In genomic region chr5:175493260-175493659, GRCh38 we compare ENCODE assay signal across 34 cellular contexts. TPM values are rescaled to one million over a fixed set of nuclear protein-coding genes. Genes with fewer than 3 reads are reported as not detected.
DNase-seq lines count a peak whose midpoint lies in the region; ATAC-seq and TF ChIP-seq lines count a peak whose summit lies in the region.
"Had no signal": no experiment of that assay in that cellular context is flagged by ENCODE, and none has a peak within 500 bp of the region (broad histone marks: within the 10 kb centered on the region; RNA-seq: fewer than 3 reads in every experiment).

No MANE protein-coding gene starts in this region.

- peak overlapping the region; percentile 17 for H3K4me3 Mint-ChIP-seq in activated naive CD8-positive, alpha-beta T cell
- H3K4me3 Mint-ChIP-seq in activated naive CD8-positive, alpha-beta T cell treated with anti-CD3 and anti-CD28 coated beads for 36 hours, result no peak overlapping the region
- H3K4me3 Mint-ChIP-seq: activated naive CD8-positive, alpha-beta T cell treated with anti-CD3 and anti-CD28 coated beads, Interleukin-2, amount 10 ng/mL, durations not matched to agents 7 days and 5 days; activated T-cell treated with anti-CD3 and anti-CD28 coated beads, Interleukin-2, amount 50 U/mL, for 72 hours; effector memory CD8-positive, alpha-beta T cell had no signal

- H3K27me3 Mint-ChIP-seq in activated naive CD8-positive, alpha-beta T cell, result no peaks in the 10 kb centered on the region
- H3K27me3 Mint-ChIP-seq in activated naive CD8-positive, alpha-beta T cell treated with anti-CD3 and anti-CD28 coated beads for 36 hours, result no peaks in the 10 kb centered on the region
- H3K27me3 Mint-ChIP-seq: activated naive CD8-positive, alpha-beta T cell treated with anti-CD3 and anti-CD28 coated beads, Interleukin-2, amount 10 ng/mL, durations not matched to agents 7 days and 5 days; effector memory CD8-positive, alpha-beta T cell had no signal

- no peaks in the 10 kb centered on the region for H3K9me2 ChIP-seq in hepatocyte (replicated peaks; ENCODE audit: insufficient read depth)

- no peak overlapping the region for H3K4me2 ChIP-seq in hepatocyte
- H3K4me2 ChIP-seq: BLaER1 had no signal

- no peak overlapping the region for H2AFZ ChIP-seq in hepatocyte

- ATAC-seq in HG03354 (IDR thresholded peaks at IDR 0.05; ENCODE audit: poor library complexity, severe bottlenecking, unreplicated experiment), result no peak
- ATAC-seq: activated T-cell treated with anti-CD3 and anti-CD28 coated beads, Interleukin-2, amount 50 U/mL, for 72 hours; effector memory CD8-positive, alpha-beta T cell; right cardiac atrium; stimulated activated naive CD8-positive, alpha-beta T cell treated with anti-CD3 and anti-CD28 coated beads, Interleukin-15, Interleukin-2, amounts not matched to agents 100 U/mL and 50 U/mL, for 24 hours had no signal

- H3K36me3 Mint-ChIP-seq in activated naive CD8-positive, alpha-beta T cell, result peaks cover 36% of the 10 kb centered on the region
- peaks cover 63% of the 10 kb centered on the region for H3K36me3 Mint-ChIP-seq in activated naive CD8-positive, alpha-beta T cell treated with anti-CD3 and anti-CD28 coated beads for 36 hours

- no peaks in the 10 kb centered on the region for H3K9me3 ChIP-seq in hepatocyte (ENCODE audit: low read depth)
- H3K9me3 ChIP-seq in vagina, result no peaks in the 10 kb centered on the region
- H3K9me3 ChIP-seq: BLaER1, left ventricle myocardium inferior, neutrophil, spleen, thoracic aorta, uterus had no signal

- H3K4me1 Mint-ChIP-seq in activated naive CD8-positive, alpha-beta T cell (ENCODE audit: low read depth), result peaks cover 60% of the 10 kb centered on the region
- H3K4me1 Mint-ChIP-seq in activated naive CD8-positive, alpha-beta T cell treated with anti-CD3 and anti-CD28 coated beads for 36 hours, result peaks cover 55% of the 10 kb centered on the region

- H4K20me1 ChIP-seq in hepatocyte (ENCODE audit: insufficient read depth, poor library complexity, severe bottlenecking), result peaks cover 14% of the 10 kb centered on the region

- H3K36me3 ChIP-seq in hepatocyte (replicated peaks; ENCODE audit: insufficient read depth, low read depth) (no peaks in the 10 kb centered on the region), vagina (peaks cover 0 to 17% of the 10 kb centered on the region in 2 donors)
- H3K36me3 ChIP-seq: uterus had no signal

- H3K4me1 ChIP-seq in hepatocyte (ENCODE audit: insufficient read depth) (peaks cover 5% of the 10 kb centered on the region), vagina (peaks cover 15% of the 10 kb centered on the region)
- H3K4me1 ChIP-seq: BLaER1 had no signal

- H3K4me3 ChIP-seq in LNCaP clone FGC (ENCODE audit: low read depth, low read length), result no peak overlapping the region
- H3K4me3 ChIP-seq in hepatocyte, result no peak overlapping the region
- no peak overlapping the region for H3K4me3 ChIP-seq in vagina
- H3K4me3 ChIP-seq: BLaER1, left ventricle myocardium inferior, spleen, thoracic aorta, uterus had no signal

- H3K9me3 Mint-ChIP-seq in activated naive CD8-positive, alpha-beta T cell (ENCODE audit: low read depth), result no peaks in the 10 kb centered on the region
- no peaks in the 10 kb centered on the region for H3K9me3 Mint-ChIP-seq in activated naive CD8-positive, alpha-beta T cell treated with anti-CD3 and anti-CD28 coated beads for 36 hours
- H3K9me3 Mint-ChIP-seq: activated naive CD8-positive, alpha-beta T cell treated with anti-CD3 and anti-CD28 coated beads, Interleukin-2, amount 10 ng/mL, durations not matched to agents 7 days and 5 days; activated T-cell treated with anti-CD3 and anti-CD28 coated beads, Interleukin-2, amount 50 U/mL, for 72 hours; effector memory CD8-positive, alpha-beta T cell had no signal

- WGBS in hepatocyte (ENCODE audit: low lambda C conversion rate, missing lambda C conversion rate), result 90% methylated on average over 7 of the region's 7 CpGs

- H3K27ac ChIP-seq in hepatocyte (peak overlapping the region; percentile 21), vagina (peak overlapping the region; percentile 14)
- H3K27ac ChIP-seq: BLaER1, left ventricle myocardium inferior, neutrophil, spleen, thoracic aorta had no signal

- no peak for TF ChIP-seq CTCF in LNCaP clone FGC (IDR thresholded peaks at IDR 0.05; ENCODE audit: control insufficient read depth, extremely low read depth, insufficient read depth)
- TF ChIP-seq CTCF in hepatocyte (IDR thresholded peaks at IDR 0.05; ENCODE audit: poor library complexity), result no peak
- no peak for TF ChIP-seq CTCF in vagina (IDR thresholded peaks at IDR 0.05)

- intact Hi-C loops in vagina (cut with DNase I), result no loop called here

- no peak for TF ChIP-seq POLR2A in vagina (IDR thresholded peaks at IDR 0.05)

- H3K27me3 ChIP-seq in hepatocyte (no peaks in the 10 kb centered on the region), vagina (no peaks in the 10 kb centered on the region)
- H3K27me3 ChIP-seq: BLaER1, neutrophil, spleen, uterus had no signal

- peak overlapping the region; percentile 94 for H3K27ac Mint-ChIP-seq in activated naive CD8-positive, alpha-beta T cell
- H3K27ac Mint-ChIP-seq in activated naive CD8-positive, alpha-beta T cell treated with anti-CD3 and anti-CD28 coated beads for 36 hours, result no peak overlapping the region
- H3K27ac Mint-ChIP-seq: activated T-cell treated with anti-CD3 and anti-CD28 coated beads, Interleukin-2, amount 50 U/mL, for 72 hours; effector memory CD8-positive, alpha-beta T cell had no signal

- peaks cover 66% of the 10 kb centered on the region for H3K79me2 ChIP-seq in hepatocyte

- no peak for DNase-seq in activated naive CD8-positive, alpha-beta T cell treated with anti-CD3 and anti-CD28 coated beads for 36 hours
- DNase-seq in LNCaP clone FGC (ENCODE audit: low read depth) (peak; percentile 30), hepatocyte (ENCODE audit: low spot score) (no peak), vagina (ENCODE audit: extremely low spot score in 2 of 2) (no peak), hypothalamus (lab: John Stamatoyannopoulos, UW) (no peak)
- DNase-seq: activated naive CD8-positive, alpha-beta T cell treated with anti-CD3 and anti-CD28 coated beads, Interleukin-2, amount 10 ng/mL, durations not matched to agents 7 days and 5 days; activated T-cell treated with anti-CD3 and anti-CD28 coated beads, Interleukin-2, amount 50 U/mL, for 72 hours; caudate nucleus; cortex of kidney; DMS153; effector memory CD8-positive, alpha-beta T cell; erythroblast; glutamatergic neuron; Kasumi-1; left ventricle myocardium inferior; mesendoderm; MV-4-11; NCI-H1436 treated with DMSO at 0.1 percent for 48 hours; NCI-H2107; NCI-H82; posterior cingulate gyrus; right cardiac atrium; spleen; stimulated activated CD4-positive, alpha-beta T cell treated with anti-CD3 and anti-CD28 coated beads, Interleukin-2, amount 100 ng/mL, for 24 hours; stimulated activated naive CD8-positive, alpha-beta T cell treated with anti-CD3 and anti-CD28 coated beads, Interleukin-15, Interleukin-2, amounts not matched to agents 100 U/mL and 50 U/mL, for 24 hours; SW 1271; uterus had no signal

RNA-seq across cellular contexts. Expression of gene SFXN1, which starts 14.9 kb away (rescaled TPM):
- 100 to 1,000 TPM; 506 to 523 TPM for total RNA-seq in activated naive CD8-positive, alpha-beta T cell treated with anti-CD3 and anti-CD28 coated beads for 36 hours
- total RNA-seq in hepatocyte (82.4 and 110 TPM in 2 replicates), vagina (88.6 TPM)
- polyA plus RNA-seq in hepatocyte, result 57.0 and 60.0 TPM in 2 replicates

RNA-seq across cellular contexts. Expression of gene DRD1, which starts 49.3 kb away (rescaled TPM):
- not detected for total RNA-seq in activated naive CD8-positive, alpha-beta T cell treated with anti-CD3 and anti-CD28 coated beads for 36 hours
- total RNA-seq in hepatocyte (0.80 and 1.2 TPM in 2 replicates), vagina (not detected)
- polyA plus RNA-seq in hepatocyte, result 0.25 and 0.33 TPM in 2 replicates
- total RNA-seq: activated naive CD8-positive, alpha-beta T cell treated with anti-CD3 and anti-CD28 coated beads, Interleukin-2, amount 10 ng/mL, durations not matched to agents 7 days and 5 days; activated T-cell treated with anti-CD3 and anti-CD28 coated beads, Interleukin-2, amount 50 U/mL, for 72 hours; left ventricle myocardium inferior; NCI-H460; right cardiac atrium; RPMI7951 had no signal
- polyA plus RNA-seq: right cardiac atrium had no signal
